Comparison of ENCODE assay signal across 8 cellular contexts in genomic region chr17:47941998-47942490, GRCh38. TPM values are rescaled to one million over a fixed set of nuclear protein-coding genes. Genes with fewer than 3 reads are reported as not detected.
DNase-seq lines count a peak whose midpoint lies in the region; ATAC-seq and TF ChIP-seq lines count a peak whose summit lies in the region.

No MANE protein-coding gene starts in this region.

- peak overlapping the region; percentile 83 for H3K9ac ChIP-seq in skeletal muscle satellite cell (ENCODE audit: low read depth, low read length)

- DNase-seq in GM23338 (ENCODE audit: low spot score), result peak; percentile 21
- no peak for DNase-seq in T-helper 2 cell treated with Interferon-gamma antibody and Interleukin-4, amounts not matched to agents 5 μg/mL and 100 μg/mL, for 36 hours (ENCODE audit: low spot score)
- DNase-seq in fibroblast of villous mesenchyme (ENCODE audit: low read depth), result no peak
- no peak for DNase-seq in T-helper 9 cell
- no peak for DNase-seq in NCI-H1436 (lab: John Stamatoyannopoulos, UW)

- peak overlapping the region; percentile 63 for H2AFZ ChIP-seq in GM23338

- H3K27me3 Mint-ChIP-seq in GM23338 (ENCODE audit: insufficient read depth, low read depth, poor library complexity), result peaks cover 34% of the 10 kb centered on the region
- no peaks in the 10 kb centered on the region for H3K27me3 Mint-ChIP-seq in T-helper 2 cell treated with Interferon-gamma antibody and Interleukin-4, amounts not matched to agents 5 μg/mL and 100 μg/mL, for 36 hours (ENCODE audit: low read depth)

- no peaks in the 10 kb centered on the region for H4K20me1 ChIP-seq in GM23338 (replicated peaks; ENCODE audit: insufficient read depth)

- H3K27me3 ChIP-seq in GM23338 (ENCODE audit: insufficient read depth) (peaks cover 18% of the 10 kb centered on the region), skeletal muscle satellite cell (ENCODE audit: control insufficient read depth, insufficient read depth, low read length) (no peaks in the 10 kb centered on the region)

- H3K27ac Mint-ChIP-seq in GM23338, result no peak overlapping the region
- peak overlapping the region; percentile 91 for H3K27ac Mint-ChIP-seq in T-helper 2 cell treated with Interferon-gamma antibody and Interleukin-4, amounts not matched to agents 5 μg/mL and 100 μg/mL, for 36 hours

- H3K4me1 ChIP-seq in GM23338 (ENCODE audit: insufficient read depth) (peaks cover 9% of the 10 kb centered on the region; the same call in 1 of the 2 replicates), skeletal muscle satellite cell (ENCODE audit: control insufficient read depth, insufficient read depth, low read length) (peaks cover 13% of the 10 kb centered on the region)

- TF ChIP-seq CTCF in GM23338 (conservative IDR thresholded peaks at IDR 0.05; ENCODE audit: low read depth in 2 of 2) (no peak), fibroblast of villous mesenchyme (IDR thresholded peaks at IDR 0.05; ENCODE audit: insufficient read depth, low read depth, low read length) (no peak)

- no peaks in the 10 kb centered on the region for H3K79me2 ChIP-seq in GM23338 (replicated peaks; ENCODE audit: insufficient read depth)

- H3K4me3 Mint-ChIP-seq in GM23338, result peak overlapping the region; percentile 81
- H3K4me3 Mint-ChIP-seq in T-helper 2 cell treated with Interferon-gamma antibody and Interleukin-4, amounts not matched to agents 5 μg/mL and 100 μg/mL, for 36 hours, result peak overlapping the region; percentile 95

- peaks cover 11% of the 10 kb centered on the region for H3K4me1 Mint-ChIP-seq in GM23338
- H3K4me1 Mint-ChIP-seq in T-helper 2 cell treated with Interferon-gamma antibody and Interleukin-4, amounts not matched to agents 5 μg/mL and 100 μg/mL, for 36 hours (ENCODE audit: low read depth), result peaks cover 35% of the 10 kb centered on the region

- H3K9me2 ChIP-seq in GM23338 (ENCODE audit: insufficient read depth), result peaks cover 4% of the 10 kb centered on the region; the same call in 1 of the 2 replicates

- H3F3A ChIP-seq in GM23338 (replicated peaks; ENCODE audit: low read depth), result no peaks in the 10 kb centered on the region

- H3K4me2 ChIP-seq in GM23338 (peak overlapping the region; percentile 93), skeletal muscle satellite cell (ENCODE audit: low read length) (peak overlapping the region; percentile 98)

- peaks cover 12% of the 10 kb centered on the region; the same call in 2 of the 3 replicates for H3K36me3 Mint-ChIP-seq in GM23338 (ENCODE audit: low read depth)
- H3K36me3 Mint-ChIP-seq in T-helper 2 cell treated with Interferon-gamma antibody and Interleukin-4, amounts not matched to agents 5 μg/mL and 100 μg/mL, for 36 hours (ENCODE audit: low read depth), result peaks cover 20% of the 10 kb centered on the region

- no peak overlapping the region for H3K27ac ChIP-seq in GM23338 (ENCODE audit: low read depth)

- ATAC-seq in GM23338 (peak; percentile 15), HG03460 (IDR thresholded peaks at IDR 0.05; ENCODE audit: unreplicated experiment) (no peak), GM18867 (IDR thresholded peaks at IDR 0.05; ENCODE audit: unreplicated experiment) (no peak)

- peak overlapping the region; percentile 56 for H3K4me3 ChIP-seq in GM23338
- peak overlapping the region; percentile 82 for H3K4me3 ChIP-seq in fibroblast of villous mesenchyme (ENCODE audit: low read depth, low read length)
- H3K4me3 ChIP-seq in skeletal muscle satellite cell (ENCODE audit: low read length), result peak overlapping the region; percentile 85

- H3K9me3 Mint-ChIP-seq in GM23338, result peaks cover 13% of the 10 kb centered on the region; the same call in 2 of the 3 replicates
- H3K9me3 Mint-ChIP-seq in T-helper 2 cell treated with Interferon-gamma antibody and Interleukin-4, amounts not matched to agents 5 μg/mL and 100 μg/mL, for 36 hours, result peaks cover 3% of the 10 kb centered on the region

- no peaks in the 10 kb centered on the region for H3K9me3 ChIP-seq in skeletal muscle satellite cell (replicated peaks; ENCODE audit: low read length)

- H3K36me3 ChIP-seq in GM23338 (ENCODE audit: insufficient read depth) (no peaks in the 10 kb centered on the region), skeletal muscle satellite cell (ENCODE audit: insufficient read depth, low read length) (peaks cover 12% of the 10 kb centered on the region)

TF ChIP-seq in GM23338, 12 proteins besides CTCF, POLR2A, EP300 and RAD21 (continues in another document):
- no peak for TF ChIP-seq POLR2AphosphoS5 (IDR thresholded peaks at IDR 0.05; ENCODE audit: low read depth)
- no peak for TF ChIP-seq JUNB (IDR thresholded peaks at IDR 0.05; ENCODE audit: unreplicated experiment)
- TF ChIP-seq EZH2 (IDR thresholded peaks at IDR 0.05; ENCODE audit: low read depth, unreplicated experiment), result no peak
- TF ChIP-seq REST (IDR thresholded peaks at IDR 0.05; ENCODE audit: unreplicated experiment), result no peak
- no peak for TF ChIP-seq ZNF114 (CRISPR knock-in tag; IDR thresholded peaks at IDR 0.05)
- TF ChIP-seq CREB1 (CRISPR knock-in tag; IDR thresholded peaks at IDR 0.05; ENCODE audit: low read depth), result no peak

RNA-seq across cellular contexts. Expression of gene PNPO, which starts 0.7 kb away (rescaled TPM):
- total RNA-seq in GM23338 (2014; rRNA removed; shearing (Covaris generic)), result 12.7 and 21.8 TPM in 2 replicates
- polyA plus RNA-seq in GM23338 (2016; fragmentation: Nextera tagmentation; extraction: Ambion mirVana), result 3.9 and 5.0 TPM in 2 replicates
- 20.0 and 49.2 TPM in 2 replicates for total RNA-seq in fibroblast of villous mesenchyme
- 41.6 and 44.1 TPM in 2 replicates for total RNA-seq in skeletal muscle satellite cell (2012; rRNA removed)

RNA-seq across cellular contexts. Expression of gene PRR15L, which starts 15.6 kb away (rescaled TPM):
- not detected in 2 replicates for total RNA-seq in GM23338 (2014; rRNA removed; shearing (Covaris generic))
- 0.57 and 0.66 TPM in 2 replicates for polyA plus RNA-seq in GM23338 (2016; fragmentation: Nextera tagmentation; extraction: Ambion mirVana)
- not detected in 2 replicates for total RNA-seq in fibroblast of villous mesenchyme
- total RNA-seq in skeletal muscle satellite cell (2012; rRNA removed), result not detected in 2 replicates

RNA-seq across cellular contexts. Expression of gene CDK5RAP3, which starts 28.9 kb away (rescaled TPM):
- 67.0 and 106 TPM in 2 replicates for total RNA-seq in GM23338 (2014; rRNA removed; shearing (Covaris generic))
- 78.9 and 92.6 TPM in 2 replicates for polyA plus RNA-seq in GM23338 (2016; fragmentation: Nextera tagmentation; extraction: Ambion mirVana)
- 32.4 and 41.6 TPM in 2 replicates for total RNA-seq in fibroblast of villous mesenchyme
- total RNA-seq in skeletal muscle satellite cell (2012; rRNA removed), result 35.8 and 42.3 TPM in 2 replicates

RNA-seq across cellular contexts. Expression of gene SP2, which starts 46.0 kb away (rescaled TPM):
- total RNA-seq in GM23338 (2014; rRNA removed; shearing (Covaris generic)), result 6.0 and 7.6 TPM in 2 replicates
- 10.8 and 12.9 TPM in 2 replicates for polyA plus RNA-seq in GM23338 (2016; fragmentation: Nextera tagmentation; extraction: Ambion mirVana)
- total RNA-seq in fibroblast of villous mesenchyme, result 0.64 and 2.2 TPM in 2 replicates
- total RNA-seq in skeletal muscle satellite cell (2012; rRNA removed), result 1.5 and 2.2 TPM in 2 replicates
